In the genomic region with DNA sequence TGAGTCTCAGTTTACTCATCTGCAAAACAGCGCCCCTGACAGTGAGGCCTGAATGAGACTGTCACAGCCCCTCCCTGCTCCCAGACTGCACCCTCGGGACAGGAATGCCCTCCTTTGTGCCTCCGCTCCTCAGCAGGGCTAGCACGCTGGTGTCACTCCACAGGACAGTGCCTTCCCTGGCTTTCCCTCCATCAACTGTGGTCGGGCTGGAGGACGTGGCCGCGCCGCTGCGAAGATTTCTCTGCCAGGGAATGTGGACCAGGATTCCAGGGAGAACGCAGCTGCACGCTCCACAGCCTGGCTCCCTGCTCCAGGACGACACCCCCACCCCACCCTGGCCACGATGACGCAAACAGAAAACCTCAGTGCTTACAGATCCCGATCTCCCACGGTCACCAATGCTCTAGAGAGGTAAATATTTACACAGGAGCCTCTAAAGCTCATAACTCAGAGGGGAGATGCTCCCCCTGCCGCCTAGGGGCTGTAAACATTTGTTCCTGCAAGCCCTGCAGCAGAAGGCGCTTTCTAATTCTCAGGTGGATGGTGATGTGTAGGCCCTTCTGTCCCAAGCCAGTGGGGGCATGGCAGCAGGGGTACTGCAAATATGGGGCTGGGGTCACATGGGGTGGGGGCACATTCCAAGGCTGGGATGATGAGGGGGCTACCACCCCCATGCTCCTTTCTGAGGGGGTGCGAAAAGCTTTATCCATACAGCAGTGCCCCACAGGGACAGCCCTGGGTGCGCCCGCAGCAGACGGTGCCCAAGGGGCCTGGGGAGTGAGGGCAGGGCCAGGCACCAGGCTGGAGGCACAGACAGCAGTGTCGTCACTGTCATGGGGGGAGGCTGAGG, we compare ENCODE assay signal across 8 cellular contexts. TPM values are rescaled to one million over a fixed set of nuclear protein-coding genes. Genes with fewer than 3 reads are reported as not detected.
A peak's percentile ranks its signal among the peaks of the same experiment; 100 is the strongest.
DNase-seq lines count a peak whose midpoint lies in the region; FAIRE-seq and TF ChIP-seq lines count a peak whose summit lies in the region.

No MANE protein-coding gene starts in this region.

- H3K9me3 Mint-ChIP-seq in activated naive CD4-positive, alpha-beta T cell treated with anti-CD3 and anti-CD28 coated beads for 36 hours, result no peaks in the 10 kb centered on the region

- peak; percentile 93 for DNase-seq in SHP77 (lab: John Stamatoyannopoulos, UW)
- peak; percentile 82 for DNase-seq in glomerular visceral epithelial cell (ENCODE audit: extremely low spot score)
- DNase-seq in skeletal muscle cell (ENCODE audit: low read depth), result peak; percentile 97
- DNase-seq in GM12892 (ENCODE audit: insufficient read length), result no peak
- DNase-seq in LoVo (ENCODE audit: low spot score), result no peak
- DNase-seq in activated naive CD4-positive, alpha-beta T cell treated with anti-CD3 and anti-CD28 coated beads for 36 hours, result no peak
- DNase-seq in small intestine, result no peak

- TF ChIP-seq POLR2A in GM12892 (IDR thresholded peaks at IDR 0.05; ENCODE audit: low read depth, low read length), result no peak

- peaks cover 2% of the 10 kb centered on the region for H3K36me3 Mint-ChIP-seq in activated naive CD4-positive, alpha-beta T cell treated with anti-CD3 and anti-CD28 coated beads for 36 hours (ENCODE audit: low read depth)

- H3K36me3 ChIP-seq in HUES48 (ENCODE audit: control insufficient read depth, insufficient read depth, low read length), result 0 out of 2 replicates have a peak, but pooled peaks cover 2% of the 10 kb centered on the region
- no peaks in the 10 kb centered on the region for H3K36me3 ChIP-seq in small intestine (ENCODE audit: control insufficient read depth in 2 of 2, insufficient read depth in 2 of 2, low read length in 2 of 2)

- no peaks in the 10 kb centered on the region for H3K27me3 ChIP-seq in HUES48 (ENCODE audit: control insufficient read depth, insufficient read depth, low read length)
- no peaks in the 10 kb centered on the region for H3K27me3 ChIP-seq in small intestine (ENCODE audit: control insufficient read depth in 2 of 2, insufficient read depth in 2 of 2, low read length in 2 of 2)

- intact Hi-C loops in activated naive CD4-positive, alpha-beta T cell treated with anti-CD3 and anti-CD28 coated beads for 36 hours (cut with micrococcal nuclease), result no loop called here

- H3K4me3 Mint-ChIP-seq in activated naive CD4-positive, alpha-beta T cell treated with anti-CD3 and anti-CD28 coated beads for 36 hours, result no peak overlapping the region

- peak overlapping the region; percentile 71 for H3K27ac ChIP-seq in HUES48 (ENCODE audit: low read depth, low read length)
- peak overlapping the region in 1 of 2 donors; percentile 82 for H3K27ac ChIP-seq in small intestine (ENCODE audit: low read depth in 1 of 2, low read length in 1 of 2)

- peaks cover 3% of the 10 kb centered on the region for H3K4me1 Mint-ChIP-seq in activated naive CD4-positive, alpha-beta T cell treated with anti-CD3 and anti-CD28 coated beads for 36 hours (ENCODE audit: low read depth)

- CTCF ChIA-PET in activated naive CD4-positive, alpha-beta T cell treated with anti-CD3 and anti-CD28 coated beads for 36 hours (lab: Charles Lee), result no interaction called here

- 60 to 77% (median 77%) methylated on average over 24 of the region's 24 CpGs for WGBS in small intestine, 3 donors

- no peak overlapping the region for H3K27ac Mint-ChIP-seq in activated naive CD4-positive, alpha-beta T cell treated with anti-CD3 and anti-CD28 coated beads for 36 hours

- no peaks in the 10 kb centered on the region for H3K9me3 ChIP-seq in HUES48 (ENCODE audit: control insufficient read depth, insufficient read depth, low read length)
- H3K9me3 ChIP-seq in small intestine (ENCODE audit: control insufficient read depth, low read depth), result no peaks in the 10 kb centered on the region

- no peak overlapping the region for H3K9ac ChIP-seq in HUES48 (ENCODE audit: low read depth, low read length)

- FAIRE-seq in GM12892 (lab: Jason Lieb, UNC) (no peak), small intestine (lab: Jason Lieb, UNC) (no peak)

- peaks cover 17% of the 10 kb centered on the region for H3K4me1 ChIP-seq in HUES48 (ENCODE audit: control insufficient read depth, insufficient read depth, low read length)
- no peaks in the 10 kb centered on the region for H3K4me1 ChIP-seq in small intestine (ENCODE audit: control insufficient read depth in 2 of 2, insufficient read depth in 1 of 2, low read depth in 1 of 2, low read length in 1 of 2)

- H3K4me3 ChIP-seq in HUES48 (ENCODE audit: low read depth, low read length) (no peak overlapping the region), skeletal muscle cell (ENCODE audit: low read depth, low read length) (no peak overlapping the region), small intestine (ENCODE audit: low read depth in 1 of 2, low read length in 2 of 2) (no peak overlapping the region)

- no peaks in the 10 kb centered on the region for H3K27me3 Mint-ChIP-seq in activated naive CD4-positive, alpha-beta T cell treated with anti-CD3 and anti-CD28 coated beads for 36 hours (ENCODE audit: low read depth)

RNA-seq across cellular contexts. Expression of a gene that starts 12.4 kb away (rescaled TPM):
- 3.3 TPM for polyA plus RNA-seq in GM12892 (2012; ENCODE audit: missing spikeins)
- total RNA-seq in activated naive CD4-positive, alpha-beta T cell treated with anti-CD3 and anti-CD28 coated beads for 36 hours, result 1 to 10 TPM; 8.1 to 8.2 TPM
- polyA plus RNA-seq in small intestine, result 10 to 100 TPM in 1 of 3 donors, 1 to 10 TPM in 2; 4.0 to 20.7 (median 6.5) TPM

Comparison
In these comparisons a context has a peak if more than half of its experiments do, and no peak if none do; other contexts are left out.
1. DNase-seq: peak in SHP77 (2 of 2), glomerular visceral epithelial cell (single experiment) and skeletal muscle cell (single experiment); none in GM12892 (single experiment), LoVo (single experiment), activated naive CD4-positive, alpha-beta T cell treated with anti-CD3 and anti-CD28 coated beads for 36 hours (single experiment) and small intestine (single experiment).